ENCODE assay signal across 20 cellular contexts in genomic region chr5:13508559-13508958, GRCh38.
"Had no signal": no experiment of that assay in that cellular context is flagged by ENCODE, and none has a peak within 500 bp of the region (broad histone marks: within the 10 kb centered on the region; RNA-seq: fewer than 3 reads in every experiment).

No MANE protein-coding gene starts in this region.

- FAIRE-seq: islet of Langerhans, kidney had no signal

- H3K27me3 ChIP-seq: ovary, spleen, suprapubic skin, tibial nerve, uterus had no signal

- H3K4me1 ChIP-seq: left ventricle myocardium inferior, spleen, suprapubic skin, tibial nerve, uterus had no signal

- DNase-seq: hypothalamus; immature natural killer cell; kidney; left ventricle myocardium inferior; midbrain; mucosa of descending colon; naive thymus-derived CD4-positive, alpha-beta T cell; ovary; retina; right cardiac atrium; spleen; stimulated activated CD4-positive, alpha-beta T cell treated with anti-CD3 and anti-CD28 coated beads, Interleukin-4, amount 100 ng/mL, for 24 hours; stimulated activated naive CD4-positive, alpha-beta T cell; uterus had no signal

- H3K27ac ChIP-seq: left ventricle myocardium inferior, ovary, skin epidermis, spleen, suprapubic skin, thoracic aorta, tibial nerve, uterus had no signal

- H3K4me3 ChIP-seq: left ventricle myocardium inferior, lung, mucosa of descending colon, ovary, skin epidermis, spleen, suprapubic skin, thoracic aorta, tibial nerve, uterus had no signal

- H3K36me3 ChIP-seq: left ventricle myocardium inferior, ovary, spleen, suprapubic skin, thoracic aorta, tibial nerve, uterus had no signal

- H3K9me3 ChIP-seq: mucosa of descending colon, ovary, suprapubic skin, thoracic aorta, tibial nerve, uterus had no signal
